Comparison of ENCODE assay signal across 8 cellular contexts in the genomic region with DNA sequence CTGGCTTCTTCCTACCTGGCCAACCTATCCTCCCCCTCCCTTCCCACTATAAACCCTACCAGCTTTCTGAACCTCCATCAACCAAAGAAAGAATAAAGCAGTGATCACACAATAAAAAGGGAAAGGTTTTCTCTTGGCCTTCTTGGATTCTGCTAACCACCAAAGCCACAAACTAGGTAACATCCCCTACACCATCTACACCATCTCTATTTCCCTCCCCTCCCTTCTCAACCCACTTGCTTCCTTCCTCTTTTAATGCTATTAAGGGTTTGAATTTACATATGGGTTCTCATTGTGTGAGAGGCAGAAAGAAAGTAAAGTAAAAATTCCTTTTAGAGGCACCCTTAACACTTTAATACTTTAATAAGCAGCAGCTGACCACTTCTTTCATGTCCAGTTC. TPM values are rescaled to one million over a fixed set of nuclear protein-coding genes. Genes with fewer than 3 reads are reported as not detected.
A peak's percentile ranks its signal among the peaks of the same experiment; 100 is the strongest.
DNase-seq lines count a peak whose midpoint lies in the region; ATAC-seq and TF ChIP-seq lines count a peak whose summit lies in the region.

No MANE protein-coding gene starts in this region.

- H3K4me3 ChIP-seq in lower lobe of right lung (no peak overlapping the region), right lobe of liver (no peak overlapping the region)

- H3K36me3 Mint-ChIP-seq in HFFc6 (ENCODE audit: low read depth): no peaks in the 10 kb centered on the region

- no peak overlapping the region for H3K4me3 Mint-ChIP-seq in HFFc6

- TF ChIP-seq CTCF in HFFc6 (IDR thresholded peaks at IDR 0.05): no peak
- no peak for TF ChIP-seq CTCF in lower lobe of right lung (IDR thresholded peaks at IDR 0.05)
- TF ChIP-seq CTCF in right lobe of liver (IDR thresholded peaks at IDR 0.05): no peak

- H3K27me3 ChIP-seq in lower lobe of right lung (ENCODE audit: low read depth) (no peaks in the 10 kb centered on the region), right lobe of liver (no peaks in the 10 kb centered on the region)

- H3K27ac Mint-ChIP-seq in HFFc6: peak overlapping the region; percentile 95

- peaks cover 16% of the 10 kb centered on the region for H3K36me3 ChIP-seq in lower lobe of right lung
- H3K36me3 ChIP-seq in right lobe of liver: no peaks in the 10 kb centered on the region

- ATAC-seq in GM18517 (IDR thresholded peaks at IDR 0.05; ENCODE audit: unreplicated experiment) (peak; percentile 75), lower lobe of right lung (no peak), right lobe of liver (no peak)

- intact Hi-C loops in lower lobe of right lung (cut with DNase I) (no loop called here), right lobe of liver (cut with DNase I) (loop anchor here in 1 of 2 donors (5.0 kb wide), 1 partner anchor 65 kb away; a partner anchor contains a TSS)

- H3K27me3 Mint-ChIP-seq in HFFc6 (ENCODE audit: insufficient read depth): no peaks in the 10 kb centered on the region

- no peaks in the 10 kb centered on the region for H3K9me3 ChIP-seq in lower lobe of right lung
- H3K9me3 ChIP-seq in right lobe of liver: no peaks in the 10 kb centered on the region

- peaks cover 26% of the 10 kb centered on the region for H3K4me1 Mint-ChIP-seq in HFFc6 (ENCODE audit: low read depth)

- H3K9me3 Mint-ChIP-seq in HFFc6: no peaks in the 10 kb centered on the region

- no peak for TF ChIP-seq POLR2A in right lobe of liver (IDR thresholded peaks at IDR 0.05)

- H3K27ac ChIP-seq in lower lobe of right lung (peak overlapping the region; percentile 82), right lobe of liver (no peak overlapping the region)

- H3K4me1 ChIP-seq in lower lobe of right lung (peaks cover 51% of the 10 kb centered on the region), right lobe of liver (peaks cover 0 to 24% (median 2%) of the 10 kb centered on the region in 4 donors)

- no peak for DNase-seq in HFFc6
- peak; percentile 90 for DNase-seq in MV-4-11 (lab: John Stamatoyannopoulos, UW)
- no peak for DNase-seq in lower lobe of right lung
- DNase-seq in right lobe of liver: no peak
- DNase-seq in dermis blood vessel endothelial cell: no peak
- no peak for DNase-seq in OCI-M2 (lab: John Stamatoyannopoulos, UW; ENCODE audit: unreplicated experiment)
- no peak for DNase-seq in NCI-H69 (lab: John Stamatoyannopoulos, UW)

RNA-seq across cellular contexts. Expression of a gene that starts 25.8 kb away (rescaled TPM):
- 10 to 100 TPM; 51.8 to 58.1 (median 55.4) TPM for total RNA-seq in HFFc6 (2021; fragmentation: NEBNext Ultra II Directional; extraction: Animal tissue kit (Norgen Biotek cat#: 25700))
- total RNA-seq in lower lobe of right lung (64.6 TPM), right lobe of liver (10 to 100 TPM; 13.2 to 27.7 (median 20.2) TPM), dermis blood vessel endothelial cell (63.1 and 63.5 TPM in 2 replicates)
